In genomic region chr4:60682901-60683300, GRCh38 we compare ENCODE assay signal across 23 cellular contexts.
DNase-seq lines count a peak whose midpoint lies in the region; ATAC-seq, FAIRE-seq and TF ChIP-seq lines count a peak whose summit lies in the region.
"Had no signal": no experiment of that assay in that cellular context is flagged by ENCODE, and none has a peak within 500 bp of the region (broad histone marks: within the 10 kb centered on the region; RNA-seq: fewer than 3 reads in every experiment).

No MANE protein-coding gene starts in this region.

- DNase-seq in AG08396 (ENCODE audit: low spot score) = peak; percentile 2
- DNase-seq in HS-5 (ENCODE audit: low read depth) = peak; percentile 44
- DNase-seq in brain microvascular endothelial cell = peak; percentile 55
- peak; percentile 10 for DNase-seq in hepatic stellate cell (ENCODE audit: low spot score)
- no peak for DNase-seq in stimulated activated naive CD4-positive, alpha-beta T cell (lab: John Stamatoyannopoulos, UW)
- DNase-seq in GM12892 (ENCODE audit: insufficient read length) = no peak
- DNase-seq in NCI-H510A (lab: John Stamatoyannopoulos, UW) = no peak
- DNase-seq: activated CD4-positive, CD25-positive, alpha-beta regulatory T cell; activated CD8-positive, alpha-beta T cell treated with anti-CD3 and anti-CD28 coated beads for 36 hours; activated naive CD4-positive, alpha-beta T cell treated with anti-CD3 and anti-CD28 coated beads, Interleukin-2, amount 10 ng/mL, durations not matched to agents 7 days and 5 days; activated T-cell treated with anti-CD3 and anti-CD28 coated beads, Interleukin-2, amount 50 U/mL, for 4 hours; DND-41; dorsolateral prefrontal cortex; glutamatergic neuron; left ventricle myocardium superior; NCI-H1105; NCI-H2171; NCI-H82; PC-9; retina; SJCRH30 had no signal

- no peaks in the 10 kb centered on the region for H3K36me3 ChIP-seq in brain microvascular endothelial cell (replicated peaks)
- H3K36me3 ChIP-seq: neutrophil, SJCRH30 had no signal

- H3K27me3 ChIP-seq in brain microvascular endothelial cell (replicated peaks) = no peaks in the 10 kb centered on the region
- H3K27me3 ChIP-seq: neutrophil had no signal

- no peak for FAIRE-seq in GM12892 (lab: Jason Lieb, UNC)

- H3K27ac ChIP-seq in brain microvascular endothelial cell = peak overlapping the region; percentile 98
- H3K27ac ChIP-seq: dorsolateral prefrontal cortex, neutrophil, PC-9, SJCRH30 had no signal

- ATAC-seq in HG03520 (IDR thresholded peaks at IDR 0.05; ENCODE audit: unreplicated experiment) = no peak
- ATAC-seq: activated CD8-positive, alpha-beta T cell treated with anti-CD3 and anti-CD28 coated beads for 36 hours; activated T-cell treated with anti-CD3 and anti-CD28 coated beads, Interleukin-2, amount 50 U/mL, for 4 hours; left ventricle myocardium superior had no signal

- in situ Hi-C loops in brain microvascular endothelial cell (cut with HindIII; ENCODE audit: low pct_ligation_motif_present, low sequenced_read_pairs) = no loop called here

- TF ChIP-seq CTCF in brain microvascular endothelial cell (IDR thresholded peaks at IDR 0.05; ENCODE audit: low read depth, low read length, missing control alignments) = no peak

- no peak overlapping the region for H3K4me3 ChIP-seq in brain microvascular endothelial cell (ENCODE audit: low read depth, low read length)
- H3K4me3 ChIP-seq: dorsolateral prefrontal cortex, PC-9, SJCRH30 had no signal

- TF ChIP-seq POLR2A in GM12892 (IDR thresholded peaks at IDR 0.05; ENCODE audit: low read depth, low read length) = no peak

Comparison
In these comparisons a context has a peak if more than half of its experiments do, and no peak if none do; other contexts are left out.
1. DNase-seq: peak in AG08396 (single experiment), HS-5 (single experiment), brain microvascular endothelial cell (single experiment) and hepatic stellate cell (single experiment); none in stimulated activated naive CD4-positive, alpha-beta T cell (0 of 6), GM12892 (single experiment) and NCI-H510A (single experiment).